ENCODE assay signal across 34 cellular contexts in the genomic region with DNA sequence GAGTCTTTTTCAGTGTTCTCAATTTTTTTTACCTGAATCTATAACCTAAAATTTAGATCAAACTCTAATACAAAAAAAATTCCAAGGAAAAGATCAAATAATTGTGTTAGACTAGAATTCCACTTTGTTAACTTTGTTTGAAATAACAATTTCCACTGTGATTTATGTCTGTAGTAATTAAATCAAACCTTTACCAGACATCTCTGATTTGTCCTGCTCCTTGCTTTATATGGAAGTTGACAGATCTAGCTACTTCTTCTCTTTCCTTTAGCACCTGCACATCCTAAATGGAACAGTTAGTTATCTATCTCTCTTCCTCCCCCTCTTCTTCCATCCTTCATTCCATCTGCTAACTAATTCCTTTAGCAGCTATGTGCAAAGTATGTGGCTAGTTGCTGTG.
"Had no signal": no experiment of that assay in that cellular context is flagged by ENCODE, and none has a peak within 500 bp of the region (broad histone marks: within the 10 kb centered on the region; RNA-seq: fewer than 3 reads in every experiment).

No MANE protein-coding gene starts in this region.

- H3K27me3 ChIP-seq: MG63 had no signal

- H3K27ac ChIP-seq: KMS-11 had no signal

- H3K9ac ChIP-seq: KMS-11 had no signal

- DNase-seq: Karpas-422, Kasumi-1, MG63, MM.1S, MV-4-11, NCI-H1048, NCI-H1092, NCI-H1092 treated with DMSO at 0.1 percent for 48 hours, NCI-H1105, NCI-H1105 treated with DMSO at 0.1 percent for 48 hours, NCI-H1417, NCI-H1417 treated with DMSO at 0.1 percent for 48 hours, NCI-H1436, NCI-H1436 treated with DMSO at 0.1 percent for 48 hours, NCI-H146, NCI-H1694, NCI-H1694 treated with DMSO at 0.1 percent for 48 hours, NCI-H187, NCI-H187 treated with DMSO at 0.1 percent for 48 hours, NCI-H1930, NCI-H2029, NCI-H2029 treated with DMSO at 0.1 percent for 48 hours, NCI-H2081, NCI-H2081 treated with DMSO at 0.1 percent for 48 hours, NCI-H2107, NCI-H2171, NCI-H2171 treated with DMSO at 0.1 percent for 48 hours, NCI-H2227 treated with DMSO at 0.1 percent for 48 hours, NCI-H226, NCI-H345, NCI-H446, NCI-H446 treated with DMSO at 0.1 percent for 48 hours, NCI-H510A had no signal

- H3K4me2 ChIP-seq: KMS-11 had no signal

- H3K36me3 ChIP-seq: MG63 had no signal

- H3K9me3 ChIP-seq: MG63 had no signal

- H3K4me3 ChIP-seq: MG63 had no signal
